In genomic region chr9:111678293-111678692, GRCh38 we compare ENCODE assay signal across 1 cellular context.
TF ChIP-seq lines count a peak whose summit lies in the region.

No MANE protein-coding gene starts in this region.

TF ChIP-seq in HepG2, 621 proteins besides CTCF, POLR2A, EP300 and RAD21 (continued from another document and continues in another):
- TF ChIP-seq, protein P1, sequence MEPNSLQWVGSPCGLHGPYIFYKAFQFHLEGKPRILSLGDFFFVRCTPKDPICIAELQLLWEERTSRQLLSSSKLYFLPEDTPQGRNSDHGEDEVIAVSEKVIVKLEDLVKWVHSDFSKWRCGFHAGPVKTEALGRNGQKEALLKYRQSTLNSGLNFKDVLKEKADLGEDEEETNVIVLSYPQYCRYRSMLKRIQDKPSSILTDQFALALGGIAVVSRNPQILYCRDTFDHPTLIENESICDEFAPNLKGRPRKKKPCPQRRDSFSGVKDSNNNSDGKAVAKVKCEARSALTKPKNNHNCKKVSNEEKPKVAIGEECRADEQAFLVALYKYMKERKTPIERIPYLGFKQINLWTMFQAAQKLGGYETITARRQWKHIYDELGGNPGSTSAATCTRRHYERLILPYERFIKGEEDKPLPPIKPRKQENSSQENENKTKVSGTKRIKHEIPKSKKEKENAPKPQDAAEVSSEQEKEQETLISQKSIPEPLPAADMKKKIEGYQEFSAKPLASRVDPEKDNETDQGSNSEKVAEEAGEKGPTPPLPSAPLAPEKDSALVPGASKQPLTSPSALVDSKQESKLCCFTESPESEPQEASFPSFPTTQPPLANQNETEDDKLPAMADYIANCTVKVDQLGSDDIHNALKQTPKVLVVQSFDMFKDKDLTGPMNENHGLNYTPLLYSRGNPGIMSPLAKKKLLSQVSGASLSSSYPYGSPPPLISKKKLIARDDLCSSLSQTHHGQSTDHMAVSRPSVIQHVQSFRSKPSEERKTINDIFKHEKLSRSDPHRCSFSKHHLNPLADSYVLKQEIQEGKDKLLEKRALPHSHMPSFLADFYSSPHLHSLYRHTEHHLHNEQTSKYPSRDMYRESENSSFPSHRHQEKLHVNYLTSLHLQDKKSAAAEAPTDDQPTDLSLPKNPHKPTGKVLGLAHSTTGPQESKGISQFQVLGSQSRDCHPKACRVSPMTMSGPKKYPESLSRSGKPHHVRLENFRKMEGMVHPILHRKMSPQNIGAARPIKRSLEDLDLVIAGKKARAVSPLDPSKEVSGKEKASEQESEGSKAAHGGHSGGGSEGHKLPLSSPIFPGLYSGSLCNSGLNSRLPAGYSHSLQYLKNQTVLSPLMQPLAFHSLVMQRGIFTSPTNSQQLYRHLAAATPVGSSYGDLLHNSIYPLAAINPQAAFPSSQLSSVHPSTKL (CRISPR knock-in tag; IDR thresholded peaks at IDR 0.05) = 0 out of 2 replicates have a peak, but pooled peaks have one; percentile 28
- TF ChIP-seq, protein P2, sequence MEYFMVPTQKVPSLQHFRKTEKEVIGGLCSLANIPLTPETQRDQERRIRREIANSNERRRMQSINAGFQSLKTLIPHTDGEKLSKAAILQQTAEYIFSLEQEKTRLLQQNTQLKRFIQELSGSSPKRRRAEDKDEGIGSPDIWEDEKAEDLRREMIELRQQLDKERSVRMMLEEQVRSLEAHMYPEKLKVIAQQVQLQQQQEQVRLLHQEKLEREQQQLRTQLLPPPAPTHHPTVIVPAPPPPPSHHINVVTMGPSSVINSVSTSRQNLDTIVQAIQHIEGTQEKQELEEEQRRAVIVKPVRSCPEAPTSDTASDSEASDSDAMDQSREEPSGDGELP (IDR thresholded peaks at IDR 0.05; ENCODE audit: borderline replicate concordance, low read depth) = no peak
- TF ChIP-seq CHD2 (IDR thresholded peaks at IDR 0.05; ENCODE audit: low read depth, low read length) (no peak), HCFC1 (IDR thresholded peaks at IDR 0.05; ENCODE audit: low read depth, low read length) (no peak), THAP11 (CRISPR knock-in tag; IDR thresholded peaks at IDR 0.05) (no peak), PBX2 (CRISPR knock-in tag; IDR thresholded peaks at IDR 0.05) (no peak), ZBTB7B (CRISPR knock-in tag; IDR thresholded peaks at IDR 0.05) (0 out of 2 replicates have a peak, but pooled peaks have one; percentile 60), TOPORS (CRISPR knock-in tag; IDR thresholded peaks at IDR 0.05) (no peak), ZNF234 (CRISPR knock-in tag; conservative IDR thresholded peaks at IDR 0.05) (no peak), JARID2 (CRISPR knock-in tag; IDR thresholded peaks at IDR 0.05; ENCODE audit: insufficient replicate concordance) (no peak), BRD4 (CRISPR knock-in tag; IDR thresholded peaks at IDR 0.05) (no peak), GFI1 (CRISPR knock-in tag; IDR thresholded peaks at IDR 0.05; ENCODE audit: borderline replicate concordance) (peak; percentile 32; the same call in 1 of the 2 replicates), GATAD2A (CRISPR knock-in tag; IDR thresholded peaks at IDR 0.05) (peak; percentile 45; the same call in 1 of the 2 replicates), MYC (CRISPR knock-in tag; IDR thresholded peaks at IDR 0.05; ENCODE audit: borderline replicate concordance) (no peak), THRA (CRISPR knock-in tag; IDR thresholded peaks at IDR 0.05; ENCODE audit: borderline replicate concordance) (no peak), TP53 (CRISPR knock-in tag; conservative IDR thresholded peaks at IDR 0.05) (no peak), ZNF569 (CRISPR knock-in tag; IDR thresholded peaks at IDR 0.05; ENCODE audit: borderline replicate concordance) (no peak), NFE2 (CRISPR knock-in tag; IDR thresholded peaks at IDR 0.05) (no peak), CENPBD1 (CRISPR knock-in tag; IDR thresholded peaks at IDR 0.05; ENCODE audit: borderline replicate concordance, low read depth) (no peak), ZNF646 (CRISPR knock-in tag; IDR thresholded peaks at IDR 0.05) (no peak), HOXA9 (CRISPR knock-in tag; IDR thresholded peaks at IDR 0.05; ENCODE audit: borderline replicate concordance) (no peak), E2F1 (CRISPR knock-in tag; IDR thresholded peaks at IDR 0.05) (no peak), NR2F6 (IDR thresholded peaks at IDR 0.05) (no peak; the same call in 1 of the 2 replicates), NR2F6 (CRISPR knock-in tag; IDR thresholded peaks at IDR 0.05) (peak; percentile 50; the same call in 1 of the 2 replicates), ZMYM4 (CRISPR knock-in tag; IDR thresholded peaks at IDR 0.05) (peak; percentile 88)
- TF ChIP-seq, protein P3, sequence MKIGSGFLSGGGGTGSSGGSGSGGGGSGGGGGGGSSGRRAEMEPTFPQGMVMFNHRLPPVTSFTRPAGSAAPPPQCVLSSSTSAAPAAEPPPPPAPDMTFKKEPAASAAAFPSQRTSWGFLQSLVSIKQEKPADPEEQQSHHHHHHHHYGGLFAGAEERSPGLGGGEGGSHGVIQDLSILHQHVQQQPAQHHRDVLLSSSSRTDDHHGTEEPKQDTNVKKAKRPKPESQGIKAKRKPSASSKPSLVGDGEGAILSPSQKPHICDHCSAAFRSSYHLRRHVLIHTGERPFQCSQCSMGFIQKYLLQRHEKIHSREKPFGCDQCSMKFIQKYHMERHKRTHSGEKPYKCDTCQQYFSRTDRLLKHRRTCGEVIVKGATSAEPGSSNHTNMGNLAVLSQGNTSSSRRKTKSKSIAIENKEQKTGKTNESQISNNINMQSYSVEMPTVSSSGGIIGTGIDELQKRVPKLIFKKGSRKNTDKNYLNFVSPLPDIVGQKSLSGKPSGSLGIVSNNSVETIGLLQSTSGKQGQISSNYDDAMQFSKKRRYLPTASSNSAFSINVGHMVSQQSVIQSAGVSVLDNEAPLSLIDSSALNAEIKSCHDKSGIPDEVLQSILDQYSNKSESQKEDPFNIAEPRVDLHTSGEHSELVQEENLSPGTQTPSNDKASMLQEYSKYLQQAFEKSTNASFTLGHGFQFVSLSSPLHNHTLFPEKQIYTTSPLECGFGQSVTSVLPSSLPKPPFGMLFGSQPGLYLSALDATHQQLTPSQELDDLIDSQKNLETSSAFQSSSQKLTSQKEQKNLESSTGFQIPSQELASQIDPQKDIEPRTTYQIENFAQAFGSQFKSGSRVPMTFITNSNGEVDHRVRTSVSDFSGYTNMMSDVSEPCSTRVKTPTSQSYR (CRISPR knock-in tag; IDR thresholded peaks at IDR 0.05; ENCODE audit: borderline replicate concordance) = no peak
- TF ChIP-seq, protein P4, sequence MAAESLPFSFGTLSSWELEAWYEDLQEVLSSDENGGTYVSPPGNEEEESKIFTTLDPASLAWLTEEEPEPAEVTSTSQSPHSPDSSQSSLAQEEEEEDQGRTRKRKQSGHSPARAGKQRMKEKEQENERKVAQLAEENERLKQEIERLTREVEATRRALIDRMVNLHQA (CRISPR knock-in tag; IDR thresholded peaks at IDR 0.05) = no peak
- TF ChIP-seq, protein P5, sequence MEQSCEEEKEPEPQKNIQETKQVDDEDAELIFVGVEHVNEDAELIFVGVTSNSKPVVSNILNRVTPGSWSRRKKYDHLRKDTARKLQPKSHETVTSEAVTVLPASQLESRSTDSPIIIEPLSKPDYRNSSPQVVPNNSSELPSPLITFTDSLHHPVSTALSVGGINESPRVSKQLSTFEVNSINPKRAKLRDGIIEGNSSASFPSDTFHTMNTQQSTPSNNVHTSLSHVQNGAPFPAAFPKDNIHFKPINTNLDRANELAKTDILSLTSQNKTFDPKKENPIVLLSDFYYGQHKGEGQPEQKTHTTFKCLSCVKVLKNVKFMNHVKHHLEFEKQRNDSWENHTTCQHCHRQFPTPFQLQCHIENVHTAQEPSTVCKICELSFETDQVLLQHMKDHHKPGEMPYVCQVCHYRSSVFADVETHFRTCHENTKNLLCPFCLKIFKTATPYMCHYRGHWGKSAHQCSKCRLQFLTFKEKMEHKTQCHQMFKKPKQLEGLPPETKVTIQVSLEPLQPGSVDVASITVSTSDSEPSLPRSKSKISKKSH (CRISPR knock-in tag; IDR thresholded peaks at IDR 0.05; ENCODE audit: borderline replicate concordance) = no peak
